In the genomic region with DNA sequence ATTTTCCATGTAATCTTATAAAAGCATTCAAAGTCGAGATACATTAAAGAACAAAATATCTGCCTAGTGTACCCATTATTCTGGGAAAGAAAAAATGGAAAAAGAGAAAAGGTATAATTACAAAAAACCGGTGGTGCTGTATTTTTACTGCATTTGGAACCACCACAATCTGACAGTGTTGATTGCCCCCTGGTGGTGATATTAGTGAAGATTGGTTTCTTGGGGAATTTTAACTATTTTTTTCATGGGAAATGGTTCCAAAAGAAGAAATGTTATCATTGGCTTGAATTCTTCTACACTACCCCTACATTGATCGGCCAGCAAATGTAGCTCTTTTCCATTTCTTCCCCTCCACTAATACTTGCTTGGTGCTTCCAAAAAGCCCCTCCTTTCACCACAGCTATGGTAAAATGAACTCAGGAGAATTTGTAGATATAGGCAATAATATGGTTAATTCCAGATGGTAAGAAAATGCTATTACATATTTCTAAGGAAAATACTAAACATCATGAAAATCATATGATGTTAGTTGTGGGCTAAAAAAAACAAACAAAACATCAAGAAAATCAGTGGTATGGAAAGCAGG, we compare ENCODE assay signal across 8 cellular contexts. TPM values are rescaled to one million over a fixed set of nuclear protein-coding genes. Genes with fewer than 3 reads are reported as not detected.
DNase-seq lines count a peak whose midpoint lies in the region; ATAC-seq and TF ChIP-seq lines count a peak whose summit lies in the region.

No MANE protein-coding gene starts in this region.

- H3K4me1 ChIP-seq in right atrium auricular region = no peaks in the 10 kb centered on the region
- no peaks in the 10 kb centered on the region for H3K4me1 ChIP-seq in adrenal gland (replicated peaks in 1 of 2)
- no peaks in the 10 kb centered on the region for H3K4me1 ChIP-seq in upper lobe of right lung

- intact Hi-C loops in Right ventricle myocardium superior (cut with DNase I) = loop anchor here (10.0 kb wide), 2 partner anchors 315 to 515 kb away; no protein-coding TSS in a partner anchor
- intact Hi-C loops in adrenal gland (cut with DNase I) = loop anchor here (5.0 to 10.0 kb wide), 2 partner anchors 315 to 512 kb away; no protein-coding TSS in a partner anchor
- intact Hi-C loops in upper lobe of right lung (cut with DNase I) = loop anchor here (5.0 kb wide), 1 partner anchor 507 kb away; no protein-coding TSS in a partner anchor

- 1 to 4% (median 2%) methylated on average over 3 of the region's 3 CpGs for WGBS in adrenal gland, 4 donors

- H3K4me3 ChIP-seq in right atrium auricular region (no peak overlapping the region), adrenal gland (no peak overlapping the region), upper lobe of right lung (no peak overlapping the region)

- H3K36me3 ChIP-seq in right atrium auricular region = no peaks in the 10 kb centered on the region
- no peaks in the 10 kb centered on the region for H3K36me3 ChIP-seq in adrenal gland (replicated peaks in 1 of 2)
- no peaks in the 10 kb centered on the region for H3K36me3 ChIP-seq in upper lobe of right lung

- H3K9me3 ChIP-seq in right atrium auricular region = no peaks in the 10 kb centered on the region
- H3K9me3 ChIP-seq in adrenal gland (replicated peaks in 1 of 3) = no peaks in the 10 kb centered on the region
- H3K9me3 ChIP-seq in upper lobe of right lung = no peaks in the 10 kb centered on the region

- TF ChIP-seq CTCF in right atrium auricular region (IDR thresholded peaks at IDR 0.05) (peak; percentile 55 to 83), adrenal gland (IDR thresholded peaks at IDR 0.05) (peak; percentile 52 to 84 (median 67)), upper lobe of right lung (IDR thresholded peaks at IDR 0.05) (peak; percentile 73)

- ATAC-seq in Right ventricle myocardium superior (ENCODE audit: poor library complexity) (no peak), upper lobe of right lung (peak; percentile 47), HG03139 (IDR thresholded peaks at IDR 0.05; ENCODE audit: unreplicated experiment) (no peak), HG02938 (IDR thresholded peaks at IDR 0.05; ENCODE audit: unreplicated experiment) (no peak)

- H3K27ac ChIP-seq in right atrium auricular region (no peak overlapping the region), adrenal gland (no peak overlapping the region), upper lobe of right lung (no peak overlapping the region)

- H3K27me3 ChIP-seq in right atrium auricular region (no peaks in the 10 kb centered on the region), adrenal gland (no peaks in the 10 kb centered on the region), upper lobe of right lung (no peaks in the 10 kb centered on the region)

- TF ChIP-seq POLR2A in adrenal gland (IDR thresholded peaks at IDR 0.05) = no peak

- no peak for DNase-seq in right atrium auricular region (ENCODE audit: low spot score)
- no peak for DNase-seq in Right ventricle myocardium superior
- DNase-seq in M059J (ENCODE audit: low read depth) = peak; percentile 38
- DNase-seq in adrenal gland = peak in 2 of 7 donors; percentile 16 to 29
- peak; percentile 36 for DNase-seq in iris pigment epithelial cell (ENCODE audit: low read depth)
- no peak for DNase-seq in upper lobe of right lung

RNA-seq across cellular contexts. Expression of a gene that starts 50.0 kb away (rescaled TPM):
- 10 to 100 TPM; 12.4 to 22.6 TPM for total RNA-seq in right atrium auricular region
- 15.9 TPM for total RNA-seq in Right ventricle myocardium superior
- total RNA-seq in M059J (2014; rRNA removed; shearing (Covaris generic)) = 8.4 and 13.0 TPM in 2 replicates
- 10 to 100 TPM; 25.3 to 59.5 (median 34.6) TPM for total RNA-seq in adrenal gland
- polyA plus RNA-seq in adrenal gland = 10 to 100 TPM in 2 of 3 donors, 1 to 10 TPM in 1; 8.3 to 27.2 (median 13.7) TPM
- total RNA-seq in upper lobe of right lung = 13.2 TPM

Comparison
In these comparisons a context has a peak if more than half of its experiments do, and no peak if none do; other contexts are left out.
1. DNase-seq: peak in M059J (single experiment) and iris pigment epithelial cell (single experiment); none in right atrium auricular region (single experiment), Right ventricle myocardium superior (single experiment) and upper lobe of right lung (single experiment).
2. Peak in every context shown above with its lines, with median percentiles within 50 percentile points of each other: CTCF ChIP-seq.